Comparison of ENCODE assay signal across 10 cellular contexts in genomic region chr10:59991117-59991516, GRCh38.
DNase-seq lines count a peak whose midpoint lies in the region; ATAC-seq and TF ChIP-seq lines count a peak whose summit lies in the region.
"Had no signal": no experiment of that assay in that cellular context is flagged by ENCODE, and none has a peak within 500 bp of the region (broad histone marks: within the 10 kb centered on the region; RNA-seq: fewer than 3 reads in every experiment).

No MANE protein-coding gene starts in this region.

- H3K4me1 ChIP-seq in esophagus muscularis mucosa (peaks cover 2 to 22% (median 9%) of the 10 kb centered on the region in 4 donors), upper lobe of right lung (no peaks in the 10 kb centered on the region), left ventricle myocardium inferior (peaks cover 7% of the 10 kb centered on the region)

- no peak for TF ChIP-seq POLR2A in esophagus muscularis mucosa (IDR thresholded peaks at IDR 0.05; ENCODE audit: low read depth)

- no peak overlapping the region for H3K27ac Mint-ChIP-seq in activated CD4-positive, alpha-beta T cell treated with anti-CD3 and anti-CD28 coated beads, Interleukin-2, amount 10 ng/mL, durations not matched to agents 24 days and 14 days
- H3K27ac Mint-ChIP-seq in activated CD4-positive, alpha-beta T cell treated with anti-CD3 and anti-CD28 coated beads for 36 hours, result no peak overlapping the region
- H3K27ac Mint-ChIP-seq in activated CD8-positive, alpha-beta T cell treated with anti-CD3 and anti-CD28 coated beads for 36 hours, result no peak overlapping the region
- H3K27ac Mint-ChIP-seq: activated naive CD8-positive, alpha-beta T cell treated with anti-CD3 and anti-CD28 coated beads, Interleukin-2, amount 50 U/mL, for 24 hours had no signal

- intact Hi-C loops in activated CD4-positive, alpha-beta T cell treated with anti-CD3 and anti-CD28 coated beads, Interleukin-2, amount 10 ng/mL, durations not matched to agents 24 days and 14 days (cut with micrococcal nuclease), result no loop called here
- intact Hi-C loops in activated CD4-positive, alpha-beta T cell treated with anti-CD3 and anti-CD28 coated beads for 36 hours (cut with DNase I, micrococcal nuclease), result no loop called here
- intact Hi-C loops in esophagus muscularis mucosa (cut with DNase I), result no loop called here
- intact Hi-C loops in upper lobe of right lung (cut with DNase I), result no loop called here
- intact Hi-C loops in activated CD8-positive, alpha-beta T cell treated with anti-CD3 and anti-CD28 coated beads for 36 hours (cut with micrococcal nuclease), result no loop called here
- intact Hi-C loops in left ventricle myocardium inferior (cut with micrococcal nuclease), result no loop called here

- H3K4me3 Mint-ChIP-seq in activated CD4-positive, alpha-beta T cell treated with anti-CD3 and anti-CD28 coated beads, Interleukin-2, amount 10 ng/mL, durations not matched to agents 24 days and 14 days, result no peak overlapping the region
- no peak overlapping the region for H3K4me3 Mint-ChIP-seq in activated CD4-positive, alpha-beta T cell treated with anti-CD3 and anti-CD28 coated beads for 36 hours
- H3K4me3 Mint-ChIP-seq in activated CD8-positive, alpha-beta T cell treated with anti-CD3 and anti-CD28 coated beads for 36 hours, result no peak overlapping the region
- H3K4me3 Mint-ChIP-seq: activated naive CD8-positive, alpha-beta T cell treated with anti-CD3 and anti-CD28 coated beads, Interleukin-2, amount 50 U/mL, for 24 hours had no signal

- no peaks in the 10 kb centered on the region for H3K36me3 Mint-ChIP-seq in activated CD4-positive, alpha-beta T cell treated with anti-CD3 and anti-CD28 coated beads, Interleukin-2, amount 10 ng/mL, durations not matched to agents 24 days and 14 days (ENCODE audit: low read depth)
- no peaks in the 10 kb centered on the region for H3K36me3 Mint-ChIP-seq in activated CD4-positive, alpha-beta T cell treated with anti-CD3 and anti-CD28 coated beads for 36 hours (ENCODE audit: low read depth)
- H3K36me3 Mint-ChIP-seq in activated CD8-positive, alpha-beta T cell treated with anti-CD3 and anti-CD28 coated beads for 36 hours (ENCODE audit: low read depth), result no peaks in the 10 kb centered on the region

- H3K4me3 ChIP-seq in esophagus muscularis mucosa (peak overlapping the region in 2 of 4 donors; percentile 1 to 9), upper lobe of right lung (no peak overlapping the region), left ventricle myocardium inferior (no peak overlapping the region)

- H3K27ac ChIP-seq in esophagus muscularis mucosa (replicated peaks in 1 of 4) (peak overlapping the region; percentile 52 to 63 (median 55)), upper lobe of right lung (peak overlapping the region; percentile 52), left ventricle myocardium inferior (replicated peaks) (no peak overlapping the region)

- no peaks in the 10 kb centered on the region for H3K36me3 ChIP-seq in esophagus muscularis mucosa
- no peaks in the 10 kb centered on the region for H3K36me3 ChIP-seq in upper lobe of right lung
- H3K36me3 ChIP-seq in left ventricle myocardium inferior, result no peaks in the 10 kb centered on the region

- TF ChIP-seq CTCF in esophagus muscularis mucosa (IDR thresholded peaks at IDR 0.05) (no peak), upper lobe of right lung (IDR thresholded peaks at IDR 0.05) (no peak), left ventricle myocardium inferior (IDR thresholded peaks at IDR 0.05; ENCODE audit: borderline replicate concordance) (no peak)
- no peak for TF ChIP-seq CTCF in activated CD8-positive, alpha-beta T cell treated with anti-CD3 and anti-CD28 coated beads for 36 hours (IDR thresholded peaks at IDR 0.05)

- no peak for ATAC-seq in activated CD4-positive, alpha-beta T cell treated with anti-CD3 and anti-CD28 coated beads for 36 hours
- ATAC-seq in upper lobe of right lung, result peak; percentile 64
- no peak for ATAC-seq in activated CD8-positive, alpha-beta T cell treated with anti-CD3 and anti-CD28 coated beads for 36 hours

- peaks cover 28% of the 10 kb centered on the region for H3K27me3 Mint-ChIP-seq in activated CD4-positive, alpha-beta T cell treated with anti-CD3 and anti-CD28 coated beads, Interleukin-2, amount 10 ng/mL, durations not matched to agents 24 days and 14 days
- peaks cover 19% of the 10 kb centered on the region for H3K27me3 Mint-ChIP-seq in activated CD4-positive, alpha-beta T cell treated with anti-CD3 and anti-CD28 coated beads for 36 hours
- peaks cover 25% of the 10 kb centered on the region for H3K27me3 Mint-ChIP-seq in activated CD8-positive, alpha-beta T cell treated with anti-CD3 and anti-CD28 coated beads for 36 hours

- peaks cover 4% of the 10 kb centered on the region for H3K4me1 Mint-ChIP-seq in activated CD4-positive, alpha-beta T cell treated with anti-CD3 and anti-CD28 coated beads, Interleukin-2, amount 10 ng/mL, durations not matched to agents 24 days and 14 days
- H3K4me1 Mint-ChIP-seq in activated CD4-positive, alpha-beta T cell treated with anti-CD3 and anti-CD28 coated beads for 36 hours, result peaks cover 6% of the 10 kb centered on the region
- peaks cover 6% of the 10 kb centered on the region for H3K4me1 Mint-ChIP-seq in activated CD8-positive, alpha-beta T cell treated with anti-CD3 and anti-CD28 coated beads for 36 hours (ENCODE audit: low read depth)

- no peaks in the 10 kb centered on the region for H3K27me3 ChIP-seq in esophagus muscularis mucosa
- H3K27me3 ChIP-seq in upper lobe of right lung, result no peaks in the 10 kb centered on the region
- no peaks in the 10 kb centered on the region for H3K27me3 ChIP-seq in left ventricle myocardium inferior (ENCODE audit: low read depth)

- peak; percentile 18 for DNase-seq in activated CD4-positive, alpha-beta T cell treated with anti-CD3 and anti-CD28 coated beads, Interleukin-2, amount 10 ng/mL, durations not matched to agents 24 days and 14 days
- DNase-seq in activated CD4-positive, alpha-beta T cell treated with anti-CD3 and anti-CD28 coated beads for 36 hours, result no peak
- peak; percentile 88 for DNase-seq in NCI-H774 (lab: John Stamatoyannopoulos, UW)
- no peak for DNase-seq in esophagus muscularis mucosa (ENCODE audit: extremely low spot score)
- no peak for DNase-seq in upper lobe of right lung
- DNase-seq in activated CD8-positive, alpha-beta T cell treated with anti-CD3 and anti-CD28 coated beads for 36 hours, result no peak
- DNase-seq in NOMO-1 treated with DMSO at 0.1 percent for 48 hours (lab: John Stamatoyannopoulos, UW; ENCODE audit: unreplicated experiment), result no peak
- no peak for DNase-seq in left ventricle myocardium inferior
- DNase-seq: activated naive CD8-positive, alpha-beta T cell treated with anti-CD3 and anti-CD28 coated beads, Interleukin-2, amount 50 U/mL, for 24 hours; SK-N-SH had no signal

- no peaks in the 10 kb centered on the region for H3K9me3 Mint-ChIP-seq in activated CD4-positive, alpha-beta T cell treated with anti-CD3 and anti-CD28 coated beads, Interleukin-2, amount 10 ng/mL, durations not matched to agents 24 days and 14 days
- no peaks in the 10 kb centered on the region for H3K9me3 Mint-ChIP-seq in activated CD4-positive, alpha-beta T cell treated with anti-CD3 and anti-CD28 coated beads for 36 hours (ENCODE audit: low read depth)
- no peaks in the 10 kb centered on the region for H3K9me3 Mint-ChIP-seq in activated CD8-positive, alpha-beta T cell treated with anti-CD3 and anti-CD28 coated beads for 36 hours
- H3K9me3 Mint-ChIP-seq: activated naive CD8-positive, alpha-beta T cell treated with anti-CD3 and anti-CD28 coated beads, Interleukin-2, amount 50 U/mL, for 24 hours had no signal

- CTCF ChIA-PET in activated CD4-positive, alpha-beta T cell treated with anti-CD3 and anti-CD28 coated beads for 36 hours (lab: Charles Lee), result interaction anchor here (0.6 to 1.2 kb wide), 2 partner anchors 15 to 146 kb away, joined by 3 read pairs; no protein-coding TSS in a partner anchor
- CTCF ChIA-PET in activated CD8-positive, alpha-beta T cell treated with anti-CD3 and anti-CD28 coated beads for 36 hours (lab: Charles Lee), result interaction anchor here (1.7 kb wide), 1 partner anchor 33 kb away, joined by 3 read pairs; no protein-coding TSS in a partner anchor

- H3K9me3 ChIP-seq in esophagus muscularis mucosa (peaks cover 0 to 6% (median 0%) of the 10 kb centered on the region in 4 donors), upper lobe of right lung (no peaks in the 10 kb centered on the region), left ventricle myocardium inferior (replicated peaks) (peaks cover 11% of the 10 kb centered on the region)
- H3K9me3 ChIP-seq: SK-N-SH had no signal

- POLR2A ChIA-PET in activated CD4-positive, alpha-beta T cell treated with anti-CD3 and anti-CD28 coated beads for 36 hours (lab: Charles Lee), result no interaction called here
- POLR2A ChIA-PET in activated CD8-positive, alpha-beta T cell treated with anti-CD3 and anti-CD28 coated beads for 36 hours (lab: Charles Lee), result no interaction called here

- no peak for TF ChIP-seq EP300 in esophagus muscularis mucosa (IDR thresholded peaks at IDR 0.05)

Comparison
In these comparisons a context has a peak if more than half of its experiments do, and no peak if none do; other contexts are left out.
1. DNase-seq: peak in activated CD4-positive, alpha-beta T cell treated with anti-CD3 and anti-CD28 coated beads, Interleukin-2, amount 10 ng/mL, durations not matched to agents 24 days and 14 days (single experiment) and NCI-H774 (single experiment); none in activated CD4-positive, alpha-beta T cell treated with anti-CD3 and anti-CD28 coated beads for 36 hours (single experiment), esophagus muscularis mucosa (single experiment), upper lobe of right lung (single experiment), activated CD8-positive, alpha-beta T cell treated with anti-CD3 and anti-CD28 coated beads for 36 hours (single experiment), NOMO-1 treated with DMSO at 0.1 percent for 48 hours (single experiment) and left ventricle myocardium inferior (single experiment).